ENCODE assay signal across 15 cellular contexts in genomic region chr7:130476287-130477001, GRCh38. TPM values are rescaled to one million over a fixed set of nuclear protein-coding genes. Genes with fewer than 3 reads are reported as not detected.
DNase-seq lines count a peak whose midpoint lies in the region; ATAC-seq and TF ChIP-seq lines count a peak whose summit lies in the region.
"Had no signal": no experiment of that assay in that cellular context is flagged by ENCODE, and none has a peak within 500 bp of the region (broad histone marks: within the 10 kb centered on the region; RNA-seq: fewer than 3 reads in every experiment).

No MANE protein-coding gene starts in this region.

- H3K4me2 ChIP-seq in GM23248 (ENCODE audit: unreplicated experiment) = no peak overlapping the region

- H3K36me3 ChIP-seq in GM23248 (ENCODE audit: low read depth) = no peaks in the 10 kb centered on the region
- H3K36me3 ChIP-seq in suprapubic skin = no peaks in the 10 kb centered on the region
- H3K36me3 ChIP-seq: SJCRH30 had no signal

- no peaks in the 10 kb centered on the region for H3F3A ChIP-seq in GM23248 (ENCODE audit: insufficient read depth)

- H3K27me3 ChIP-seq in GM23248 (replicated peaks; ENCODE audit: insufficient read depth) = 0 out of 2 replicates have a peak, but pooled peaks cover 5% of the 10 kb centered on the region
- no peaks in the 10 kb centered on the region for H3K27me3 ChIP-seq in suprapubic skin
- H3K27me3 ChIP-seq: SJCRH30 had no signal

- H2AFZ ChIP-seq in GM23248 = no peak overlapping the region

- H3K4me3 Mint-ChIP-seq in nephron progenitor cell = peak overlapping the region; percentile 34
- H3K4me3 Mint-ChIP-seq in activated T-cell treated with anti-CD3 and anti-CD28 coated beads, Interleukin-2, amount 50 U/mL, for 24 hours = no peak overlapping the region
- H3K4me3 Mint-ChIP-seq: activated CD8-positive, alpha-beta T cell treated with anti-CD3 and anti-CD28 coated beads, Interleukin-2, amount 10 ng/mL, durations not matched to agents 7 days and 5 days had no signal

- H3K27me3 Mint-ChIP-seq in nephron progenitor cell (ENCODE audit: low read depth, poor library complexity) = no peaks in the 10 kb centered on the region
- peaks cover 5% of the 10 kb centered on the region for H3K27me3 Mint-ChIP-seq in activated T-cell treated with anti-CD3 and anti-CD28 coated beads, Interleukin-2, amount 50 U/mL, for 24 hours

- no peak for TF ChIP-seq POLR2A in suprapubic skin (IDR thresholded peaks at IDR 0.05)

- H3K9me2 ChIP-seq in GM23248 (ENCODE audit: insufficient read depth) = no peaks in the 10 kb centered on the region

- H3K9ac ChIP-seq in GM23248 = no peak overlapping the region

- H3K4me1 ChIP-seq in GM23248 (ENCODE audit: insufficient read depth) = no peaks in the 10 kb centered on the region
- no peaks in the 10 kb centered on the region for H3K4me1 ChIP-seq in suprapubic skin
- H3K4me1 ChIP-seq: SJCRH30 had no signal

- H3K36me3 Mint-ChIP-seq in nephron progenitor cell (ENCODE audit: low read depth) = peaks cover 25% of the 10 kb centered on the region
- no peaks in the 10 kb centered on the region for H3K36me3 Mint-ChIP-seq in activated T-cell treated with anti-CD3 and anti-CD28 coated beads, Interleukin-2, amount 50 U/mL, for 24 hours (ENCODE audit: low read depth)

- ATAC-seq in HG03571 (IDR thresholded peaks at IDR 0.05; ENCODE audit: unreplicated experiment) = peak; percentile 89
- ATAC-seq: activated CD8-positive, alpha-beta T cell treated with anti-CD3 and anti-CD28 coated beads, Interleukin-2, amount 10 ng/mL, durations not matched to agents 7 days and 5 days; left lobe of liver had no signal

- peaks cover 46% of the 10 kb centered on the region for H3K4me1 Mint-ChIP-seq in nephron progenitor cell
- peaks cover 13% of the 10 kb centered on the region for H3K4me1 Mint-ChIP-seq in activated T-cell treated with anti-CD3 and anti-CD28 coated beads, Interleukin-2, amount 50 U/mL, for 24 hours (ENCODE audit: low read depth)

- H3K27ac ChIP-seq in GM23248 (no peak overlapping the region), suprapubic skin (no peak overlapping the region)
- H3K27ac ChIP-seq: 22Rv1, SJCRH30 had no signal

- peaks cover 32% of the 10 kb centered on the region for H3K9me3 Mint-ChIP-seq in nephron progenitor cell
- H3K9me3 Mint-ChIP-seq in activated T-cell treated with anti-CD3 and anti-CD28 coated beads, Interleukin-2, amount 50 U/mL, for 24 hours = peaks cover 2% of the 10 kb centered on the region

- in situ Hi-C loops in GM23248 (cut with MboI) = no loop called here

- H3K27ac Mint-ChIP-seq in nephron progenitor cell = peak overlapping the region; percentile 58
- H3K27ac Mint-ChIP-seq in activated T-cell treated with anti-CD3 and anti-CD28 coated beads, Interleukin-2, amount 50 U/mL, for 24 hours = no peak overlapping the region
- H3K27ac Mint-ChIP-seq: activated CD8-positive, alpha-beta T cell treated with anti-CD3 and anti-CD28 coated beads, Interleukin-2, amount 10 ng/mL, durations not matched to agents 7 days and 5 days had no signal

- H3K4me3 ChIP-seq in GM23248 (no peak overlapping the region), suprapubic skin (no peak overlapping the region)
- H3K4me3 ChIP-seq: SJCRH30 had no signal

- H3K9me3 ChIP-seq in GM23248 (ENCODE audit: low read depth) (no peaks in the 10 kb centered on the region), suprapubic skin (no peaks in the 10 kb centered on the region)

- DNase-seq in NCI-H1417 (lab: John Stamatoyannopoulos, UW) (peak in 2 of 3 experiments; percentile 49 to 83), NCI-H1417 treated with DMSO at 0.1 percent for 48 hours (lab: John Stamatoyannopoulos, UW) (no peak), GM23248 (peak; percentile 37), nephron progenitor cell (no peak), suprapubic skin (ENCODE audit: low spot score in 2 of 2) (no peak), glomerular visceral epithelial cell (ENCODE audit: extremely low spot score) (no peak)
- no peak for DNase-seq in activated T-cell treated with anti-CD3 and anti-CD28 coated beads, Interleukin-2, amount 50 U/mL, for 24 hours
- DNase-seq: activated CD8-positive, alpha-beta T cell treated with anti-CD3 and anti-CD28 coated beads, Interleukin-2, amount 10 ng/mL, durations not matched to agents 7 days and 5 days; caudate nucleus; DMS79; NCI-H2171 treated with DMSO at 0.1 percent for 48 hours had no signal

- H4K20me1 ChIP-seq in GM23248 (ENCODE audit: insufficient read depth) = no peaks in the 10 kb centered on the region

- TF ChIP-seq CTCF in nephron progenitor cell (IDR thresholded peaks at IDR 0.05) (no peak), suprapubic skin (IDR thresholded peaks at IDR 0.05) (no peak)

- TF ChIP-seq EP300 in suprapubic skin (IDR thresholded peaks at IDR 0.05) = no peak

- no peaks in the 10 kb centered on the region for H3K79me2 ChIP-seq in GM23248 (ENCODE audit: insufficient read depth)

- WGBS in GM23248 (ENCODE audit: low coverage in 1 of 2, low lambda C conversion rate in 2 of 2, missing lambda C conversion rate in 2 of 2), 2 experiments = 54 to 55% methylated on average over 9 of the region's 9 CpGs
- WGBS in suprapubic skin = 74% methylated on average over 9 of the region's 9 CpGs

RNA-seq across cellular contexts. Expression of gene MEST, which starts 15.4 kb away (rescaled TPM):
- total RNA-seq in GM23248 (2014; rRNA removed; shearing (Covaris generic)) = 7.5 and 12.6 TPM in 2 replicates
- polyA plus RNA-seq in GM23248 (2016; fragmentation: Nextera tagmentation; extraction: Ambion mirVana) = 8.5 and 9.1 TPM in 2 replicates
- total RNA-seq in suprapubic skin = 10 to 100 TPM in 3 of 4 donors, 1 to 10 TPM in 1; 7.5 to 17.5 (median 12.4) TPM

RNA-seq across cellular contexts. Expression of gene CEP41, which starts 35.6 kb away (rescaled TPM):
- 8.1 and 18.3 TPM in 2 replicates for total RNA-seq in GM23248 (2014; rRNA removed; shearing (Covaris generic))
- polyA plus RNA-seq in GM23248 (2016; fragmentation: Nextera tagmentation; extraction: Ambion mirVana) = 32.3 and 33.9 TPM in 2 replicates
- total RNA-seq in suprapubic skin = 1 to 10 TPM; 1.1 to 4.6 (median 4.2) TPM

Comparison
In these comparisons a context has a peak if more than half of its experiments do, and no peak if none do; other contexts are left out.
1. DNase-seq: peak in NCI-H1417 (2 of 3) and GM23248 (single experiment); none in NCI-H1417 treated with DMSO at 0.1 percent for 48 hours (single experiment), nephron progenitor cell (single experiment), suprapubic skin (0 of 2), activated T-cell treated with anti-CD3 and anti-CD28 coated beads, Interleukin-2, amount 50 U/mL, for 24 hours (single experiment) and glomerular visceral epithelial cell (single experiment).